Comparison of ENCODE assay signal across 8 cellular contexts in the genomic region with DNA sequence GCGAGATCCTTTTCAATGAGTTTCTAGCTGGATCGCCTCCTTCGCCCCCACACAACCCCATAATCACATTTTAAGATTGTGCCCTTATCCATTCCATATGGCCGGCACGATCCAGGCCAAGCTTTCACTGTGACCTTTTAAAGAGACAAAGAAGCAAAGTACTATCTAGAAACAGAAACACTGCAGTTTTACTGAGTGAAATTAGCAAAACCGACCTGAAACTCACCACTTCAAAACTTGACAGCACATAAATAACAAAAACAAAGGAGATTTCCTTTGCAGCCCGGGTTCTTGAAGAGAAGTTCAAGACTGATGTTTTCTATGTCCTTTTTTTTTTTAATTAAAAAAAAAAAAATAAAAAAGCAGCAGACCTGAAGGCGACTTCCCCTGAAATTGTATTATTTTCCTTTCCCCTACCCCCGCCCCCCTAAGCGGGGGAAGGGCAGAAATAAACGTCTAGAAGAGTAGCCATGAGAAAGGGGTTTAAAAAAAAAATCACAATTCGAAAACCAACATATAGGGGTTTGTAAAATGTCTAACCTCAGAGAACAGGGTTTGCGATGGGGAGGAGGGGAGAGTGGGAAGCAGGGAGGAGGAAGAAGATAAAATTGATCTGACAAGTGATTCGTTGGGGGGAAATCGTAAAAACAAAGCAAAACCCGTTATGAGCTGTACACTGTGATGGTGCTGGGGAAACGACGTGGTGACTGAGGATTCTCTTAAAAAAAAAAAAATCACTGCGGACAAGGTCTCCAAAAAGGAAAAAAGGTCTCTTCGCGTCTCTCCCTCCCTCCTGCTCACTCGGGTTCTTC. TPM values are rescaled to one million over a fixed set of nuclear protein-coding genes. Genes with fewer than 3 reads are reported as not detected.
A peak's percentile ranks its signal among the peaks of the same experiment; 100 is the strongest.
DNase-seq lines count a peak whose midpoint lies in the region; ATAC-seq and TF ChIP-seq lines count a peak whose summit lies in the region.

No MANE protein-coding gene starts in this region.

- TF ChIP-seq CTCF in esophagus muscularis mucosa (IDR thresholded peaks at IDR 0.05) (no peak), thoracic aorta (IDR thresholded peaks at IDR 0.05) (no peak)

- H3K27ac ChIP-seq in esophagus muscularis mucosa (replicated peaks in 1 of 4), result peak overlapping the region; percentile 87 to 94 (median 90)
- H3K27ac ChIP-seq in thoracic aorta, result peak overlapping the region; percentile 88 to 92

- in situ Hi-C loops in HAP-1 (cut with MboI; ENCODE audit: low sequenced_read_pairs), result no loop called here

- no peak for ATAC-seq in thoracic aorta (ENCODE audit: insufficient number of reproducible peaks, low FRiP score, low read depth)

- H3K9me3 ChIP-seq in HAP-1, result no peaks in the 10 kb centered on the region
- H3K9me3 ChIP-seq in esophagus muscularis mucosa, result no peaks in the 10 kb centered on the region
- no peaks in the 10 kb centered on the region for H3K9me3 ChIP-seq in thoracic aorta

- intact Hi-C loops in esophagus muscularis mucosa (cut with DNase I), result loop anchor here (2.0 kb wide), 1 partner anchor 21 kb away; no protein-coding TSS in a partner anchor

- H3K36me3 ChIP-seq in HAP-1 (replicated peaks), result peaks cover 20% of the 10 kb centered on the region
- H3K36me3 ChIP-seq in esophagus muscularis mucosa, result peaks cover 0 to 10% (median 2%) of the 10 kb centered on the region in 4 donors
- H3K36me3 ChIP-seq in thoracic aorta, result no peaks in the 10 kb centered on the region

- no peak for TF ChIP-seq EP300 in esophagus muscularis mucosa (IDR thresholded peaks at IDR 0.05)

- WGBS in esophagus muscularis mucosa, result 4% methylated on average over 22 of the region's 22 CpGs

- H3K4me3 ChIP-seq in HAP-1, result peak overlapping the region; percentile 64
- peak overlapping the region; percentile 86 to 94 (median 90) for H3K4me3 ChIP-seq in esophagus muscularis mucosa
- peak overlapping the region; percentile 99 for H3K4me3 ChIP-seq in thoracic aorta

- peaks cover 42% of the 10 kb centered on the region for H3K4me1 ChIP-seq in HAP-1
- peaks cover 5 to 41% (median 40%) of the 10 kb centered on the region in 4 donors for H3K4me1 ChIP-seq in esophagus muscularis mucosa
- peaks cover 9 to 35% of the 10 kb centered on the region in 2 donors for H3K4me1 ChIP-seq in thoracic aorta (ENCODE audit: control insufficient read depth in 1 of 2, low read depth in 2 of 2)

- no peak for TF ChIP-seq POLR2A in esophagus muscularis mucosa (IDR thresholded peaks at IDR 0.05; ENCODE audit: low read depth)

- no peaks in the 10 kb centered on the region for H3K27me3 ChIP-seq in HAP-1 (ENCODE audit: low read depth)
- no peaks in the 10 kb centered on the region for H3K27me3 ChIP-seq in esophagus muscularis mucosa
- H3K27me3 ChIP-seq in thoracic aorta (replicated peaks; ENCODE audit: insufficient read depth), result no peaks in the 10 kb centered on the region

- peak; percentile 24 for DNase-seq in NCI-H345 (lab: John Stamatoyannopoulos, UW)
- no peak for DNase-seq in NCI-H345 treated with DMSO at 0.1 percent for 48 hours (lab: John Stamatoyannopoulos, UW; ENCODE audit: unreplicated experiment)
- peak; percentile 68 to 75 for DNase-seq in HAP-1 (ENCODE audit: low spot score in 2 of 2)
- DNase-seq in LoVo (ENCODE audit: low spot score), result peak; percentile 23
- peak; percentile 39 to 58 for DNase-seq in activated CD4-positive, alpha-beta T cell treated with anti-CD3 and anti-CD28 coated beads, Interleukin-2, amount 50 U/mL, for 48 hours
- no peak for DNase-seq in esophagus muscularis mucosa (ENCODE audit: extremely low spot score)
- peak; percentile 65 for DNase-seq in mucosa of gallbladder (ENCODE audit: low spot score)
- no peak for DNase-seq in thoracic aorta (ENCODE audit: low spot score)

RNA-seq across cellular contexts. Expression of gene SATB1, which starts 1.5 kb away (rescaled TPM):
- 10 to 100 TPM; 38.1 to 87.4 (median 57.1) TPM for total RNA-seq in esophagus muscularis mucosa
- total RNA-seq in mucosa of gallbladder, result 39.9 TPM
- total RNA-seq in thoracic aorta, result 10 to 100 TPM; 33.0 to 48.7 TPM

Comparison
In these comparisons a context has a peak if more than half of its experiments do, and no peak if none do; other contexts are left out.
1. DNase-seq: peak in NCI-H345 (single experiment), HAP-1 (2 of 2), LoVo (single experiment), activated CD4-positive, alpha-beta T cell treated with anti-CD3 and anti-CD28 coated beads, Interleukin-2, amount 50 U/mL, for 48 hours (2 of 2) and mucosa of gallbladder (single experiment); none in NCI-H345 treated with DMSO at 0.1 percent for 48 hours (single experiment), esophagus muscularis mucosa (single experiment) and thoracic aorta (single experiment).
2. Peak in every context shown above with its lines, with median percentiles within 50 percentile points of each other: H3K4me3 ChIP-seq.